8 cellular contexts compared by ENCODE assay signal in the genomic region with DNA sequence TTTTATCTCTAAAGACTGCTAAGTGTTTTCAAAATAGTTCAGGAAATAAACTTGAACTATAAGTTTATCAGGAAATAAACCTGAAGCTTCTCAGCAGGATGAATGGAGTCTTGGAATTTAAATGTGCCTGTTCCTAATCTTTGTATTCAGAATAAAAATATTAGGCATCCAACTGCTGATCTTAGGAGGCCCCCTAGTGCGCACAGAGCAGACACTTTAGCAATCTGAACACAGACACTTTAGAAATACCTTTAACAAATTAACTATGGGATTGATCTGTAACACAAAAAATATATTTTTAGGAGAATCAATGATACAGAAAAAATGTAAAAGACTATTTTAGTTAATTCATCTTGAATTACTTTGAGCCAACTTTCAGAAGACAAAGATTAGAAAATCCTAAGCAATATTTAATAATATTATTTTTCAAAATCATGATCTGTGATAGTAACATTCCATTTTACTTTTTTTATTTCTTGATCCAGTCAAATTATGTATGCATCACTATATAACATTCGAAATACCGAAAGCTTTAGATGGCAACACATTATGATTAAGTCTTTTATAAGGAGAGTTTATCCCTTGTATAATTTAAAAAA.
DNase-seq lines count a peak whose midpoint lies in the region; ATAC-seq and TF ChIP-seq lines count a peak whose summit lies in the region.

No MANE protein-coding gene starts in this region.

- intact Hi-C loops in head of caudate nucleus (cut with DNase I), result loop anchor here (10.0 kb wide), 1 partner anchor 412 kb away; no protein-coding TSS in a partner anchor
- intact Hi-C loops in sigmoid colon (cut with DNase I), result loop anchor here (1.0 to 5.0 kb wide), 4 partner anchors 176 to 675 kb away; partner anchors contain the start of gene CHST11

- no peak for TF ChIP-seq EP300 in sigmoid colon (IDR thresholded peaks at IDR 0.05)

- 74 to 90% methylated on average over 3 of the region's 3 CpGs for WGBS in sigmoid colon, 2 donors

- H3K9me3 ChIP-seq in sigmoid colon, result no peaks in the 10 kb centered on the region

- TF ChIP-seq CTCF in AG09319 (IDR thresholded peaks at IDR 0.05; ENCODE audit: low read depth, low read length) (peak; percentile 86), GM12874 (IDR thresholded peaks at IDR 0.05; ENCODE audit: insufficient read depth, low read depth, low read length) (peak; percentile 23; the same call in 1 of the 2 replicates), sigmoid colon (IDR thresholded peaks at IDR 0.05) (peak; percentile 50 to 68 (median 62))

- no peak overlapping the region for H3K27ac ChIP-seq in sigmoid colon

- no peaks in the 10 kb centered on the region for H3K36me3 ChIP-seq in sigmoid colon

- peaks cover 0 to 12% (median 7%) of the 10 kb centered on the region in 4 donors for H3K4me1 ChIP-seq in sigmoid colon

- TF ChIP-seq POLR2A in sigmoid colon (IDR thresholded peaks at IDR 0.05), result no peak

- ATAC-seq in GM19397 (IDR thresholded peaks at IDR 0.05; ENCODE audit: unreplicated experiment), result no peak

- peak; percentile 30 for DNase-seq in AG09319 (ENCODE audit: extremely low read depth, low read depth)
- peak; percentile 2 for DNase-seq in NCI-H748 treated with DMSO at 0.1 percent for 48 hours (lab: John Stamatoyannopoulos, UW)
- peak; percentile 3 for DNase-seq in activated T-helper 9 cell treated with anti-CD3 and anti-CD28 coated beads, Interleukin-2, amount 50 U/mL, for 16 hours (ENCODE audit: low read depth)
- DNase-seq in head of caudate nucleus, result peak in 39 of 42 donors; percentile 11 to 76 (median 49)
- DNase-seq in sigmoid colon, result no peak
- DNase-seq in GM19240 (ENCODE audit: insufficient read length, low spot score), result no peak

- H3K4me3 ChIP-seq in sigmoid colon, result no peak overlapping the region

- no peaks in the 10 kb centered on the region for H3K27me3 ChIP-seq in sigmoid colon

Comparison
In these comparisons a context has a peak if more than half of its experiments do, and no peak if none do; other contexts are left out.
1. DNase-seq: peak in AG09319 (single experiment), NCI-H748 treated with DMSO at 0.1 percent for 48 hours (single experiment), activated T-helper 9 cell treated with anti-CD3 and anti-CD28 coated beads, Interleukin-2, amount 50 U/mL, for 16 hours (single experiment) and head of caudate nucleus (39 of 42); none in sigmoid colon (single experiment) and GM19240 (single experiment).
2. CTCF ChIP-seq: peak in every context shown above with its lines; median percentile 86 in AG09319; 62 in sigmoid colon; 23 in GM12874.